ENCODE assay signal across 16 cellular contexts in genomic region chr22:49540571-49541450, GRCh38.
DNase-seq lines count a peak whose midpoint lies in the region; ATAC-seq and TF ChIP-seq lines count a peak whose summit lies in the region.
"Had no signal": no experiment of that assay in that cellular context is flagged by ENCODE, and none has a peak within 500 bp of the region (broad histone marks: within the 10 kb centered on the region; RNA-seq: fewer than 3 reads in every experiment).

No MANE protein-coding gene starts in this region.

- TF ChIP-seq POLR2A in transverse colon (IDR thresholded peaks at IDR 0.05): no peak

- H3K4me1 ChIP-seq in transverse colon: no peaks in the 10 kb centered on the region
- H3K4me1 ChIP-seq: A549, SJCRH30 had no signal

- peaks cover 59% of the 10 kb centered on the region for H3K4me1 Mint-ChIP-seq in nephron progenitor cell

- no peaks in the 10 kb centered on the region for H3K27me3 ChIP-seq in transverse colon

- no peak for TF ChIP-seq EP300 in transverse colon (IDR thresholded peaks at IDR 0.05; ENCODE audit: low read depth)

- DNase-seq in Right ventricle myocardium inferior (ENCODE audit: missing footprints): no peak
- DNase-seq in cardiac septum (ENCODE audit: low spot score): no peak
- peak; percentile 7 for DNase-seq in SHP77 treated with DMSO at 0.1 percent for 48 hours (lab: John Stamatoyannopoulos, UW)
- DNase-seq in nephron progenitor cell: no peak
- peak; percentile 4 for DNase-seq in transverse colon
- DNase-seq in NCI-H2107 treated with DMSO at 0.1 percent for 48 hours (lab: John Stamatoyannopoulos, UW; ENCODE audit: unreplicated experiment): no peak
- DNase-seq: AML-193; CD4-positive, CD25-positive, alpha-beta regulatory T cell; DMS53; NCI-H1694; NCI-H446; NCI-H774; SJCRH30 had no signal

- 93% methylated on average over 50 of the region's 50 CpGs; no CpG with 5 or more reads in 1 of the 2 donors for WGBS in transverse colon (ENCODE audit: low coverage in 1 of 2), 2 donors

- peak overlapping the region; percentile 48 for H3K27ac Mint-ChIP-seq in nephron progenitor cell

- H3K9me3 Mint-ChIP-seq in nephron progenitor cell: no peaks in the 10 kb centered on the region
- H3K9me3 Mint-ChIP-seq: CD4-positive, CD25-positive, alpha-beta regulatory T cell had no signal

- H3K36me3 Mint-ChIP-seq in nephron progenitor cell (ENCODE audit: low read depth): no peaks in the 10 kb centered on the region
- H3K36me3 Mint-ChIP-seq: CD4-positive, CD25-positive, alpha-beta regulatory T cell had no signal

- ATAC-seq in Right ventricle myocardium inferior (peak; percentile 8), GM18870 (IDR thresholded peaks at IDR 0.05; ENCODE audit: unreplicated experiment) (no peak)
- ATAC-seq: A549, HCT116 had no signal

- no peak overlapping the region for H3K4me3 Mint-ChIP-seq in nephron progenitor cell
- H3K4me3 Mint-ChIP-seq: CD4-positive, CD25-positive, alpha-beta regulatory T cell had no signal

- no peak overlapping the region for H3K4me3 ChIP-seq in transverse colon
- H3K4me3 ChIP-seq: A549, SJCRH30 had no signal

- no peaks in the 10 kb centered on the region for H3K9me3 ChIP-seq in transverse colon
- H3K9me3 ChIP-seq: A549, SJCRH30 had no signal

- intact Hi-C loops in Right ventricle myocardium inferior (cut with DNase I): no loop called here
- intact Hi-C loops in cardiac septum (cut with DNase I): no loop called here
- intact Hi-C loops in transverse colon (cut with DNase I; ENCODE audit: low total_unique reads): no loop called here

- TF ChIP-seq CTCF in nephron progenitor cell (IDR thresholded peaks at IDR 0.05) (no peak), transverse colon (IDR thresholded peaks at IDR 0.05) (no peak)

- peaks cover 9% of the 10 kb centered on the region for H3K27me3 Mint-ChIP-seq in nephron progenitor cell (ENCODE audit: low read depth, poor library complexity)
- H3K27me3 Mint-ChIP-seq: CD4-positive, CD25-positive, alpha-beta regulatory T cell had no signal

- in situ Hi-C loops in transverse colon (cut with MboI; ENCODE audit: low pct_ligation_motif_present in 1 of 4, low pct_unique_long_range_greater_than_20kb in 1 of 4, low sequenced_read_pairs in 3 of 4): no loop called here

- no peak overlapping the region for H3K27ac ChIP-seq in transverse colon
- H3K27ac ChIP-seq: A549, SJCRH30 had no signal

- no peaks in the 10 kb centered on the region for H3K36me3 ChIP-seq in transverse colon
- H3K36me3 ChIP-seq: SJCRH30 had no signal

Comparison
In these comparisons a context has a peak if more than half of its experiments do, and no peak if none do; other contexts are left out.
1. DNase-seq: peak in SHP77 treated with DMSO at 0.1 percent for 48 hours (single experiment) and transverse colon (single experiment); none in Right ventricle myocardium inferior (single experiment), cardiac septum (single experiment), nephron progenitor cell (single experiment) and NCI-H2107 treated with DMSO at 0.1 percent for 48 hours (single experiment).